ENCODE assay signal across 8 cellular contexts in genomic region chr5:64384761-64385160, GRCh38.
DNase-seq lines count a peak whose midpoint lies in the region; ATAC-seq and TF ChIP-seq lines count a peak whose summit lies in the region.

No MANE protein-coding gene starts in this region.

- H3K4me1 Mint-ChIP-seq in neural crest cell = no peaks in the 10 kb centered on the region
- no peaks in the 10 kb centered on the region for H3K4me1 Mint-ChIP-seq in activated T-cell treated with anti-CD3 and anti-CD28 coated beads, Interleukin-2, amount 50 U/mL, for 4 hours (ENCODE audit: low read depth)

- TF ChIP-seq CTCF in 22Rv1 (IDR thresholded peaks at IDR 0.05) = peak; percentile 49
- peak; percentile 59 for TF ChIP-seq CTCF in neural crest cell (conservative IDR thresholded peaks at IDR 0.05)

- H3K4me3 Mint-ChIP-seq in neural crest cell = no peak overlapping the region
- no peak overlapping the region for H3K4me3 Mint-ChIP-seq in activated T-cell treated with anti-CD3 and anti-CD28 coated beads, Interleukin-2, amount 50 U/mL, for 4 hours

- H3K9me3 Mint-ChIP-seq in neural crest cell = no peaks in the 10 kb centered on the region
- H3K9me3 Mint-ChIP-seq in activated T-cell treated with anti-CD3 and anti-CD28 coated beads, Interleukin-2, amount 50 U/mL, for 4 hours = peaks cover 4% of the 10 kb centered on the region

- no peaks in the 10 kb centered on the region for H3K27me3 Mint-ChIP-seq in neural crest cell (ENCODE audit: low read depth)
- H3K27me3 Mint-ChIP-seq in activated T-cell treated with anti-CD3 and anti-CD28 coated beads, Interleukin-2, amount 50 U/mL, for 4 hours (ENCODE audit: low read depth) = no peaks in the 10 kb centered on the region

- ATAC-seq in GM18870 (IDR thresholded peaks at IDR 0.05; ENCODE audit: unreplicated experiment) (peak; percentile 92), HG03103 (IDR thresholded peaks at IDR 0.05; ENCODE audit: low read depth, unreplicated experiment) (peak; percentile 80)
- ATAC-seq in activated T-cell treated with anti-CD3 and anti-CD28 coated beads, Interleukin-2, amount 50 U/mL, for 4 hours = no peak

- no peaks in the 10 kb centered on the region for H3K36me3 Mint-ChIP-seq in neural crest cell (ENCODE audit: low read depth)
- H3K36me3 Mint-ChIP-seq in activated T-cell treated with anti-CD3 and anti-CD28 coated beads, Interleukin-2, amount 50 U/mL, for 4 hours (ENCODE audit: insufficient read depth) = no peaks in the 10 kb centered on the region

- no peak overlapping the region for H3K27ac ChIP-seq in 22Rv1

- H3K27ac Mint-ChIP-seq in neural crest cell (ENCODE audit: unreplicated experiment) = no peak overlapping the region

- DNase-seq in SK-N-DZ (ENCODE audit: low spot score) (peak; percentile 4), neural crest cell (ENCODE audit: low read depth, low spot score) (peak; percentile 10), NCI-H226 (no peak)
- no peak for DNase-seq in activated naive CD4-positive, alpha-beta T cell (lab: John Stamatoyannopoulos, UW)
- DNase-seq in activated T-cell treated with anti-CD3 and anti-CD28 coated beads, Interleukin-2, amount 50 U/mL, for 4 hours = no peak

Comparison
In these comparisons a context has a peak if more than half of its experiments do, and no peak if none do; other contexts are left out.
1. ATAC-seq: peak in GM18870 (single experiment) and HG03103 (single experiment); none in activated T-cell treated with anti-CD3 and anti-CD28 coated beads, Interleukin-2, amount 50 U/mL, for 4 hours (0 of 2).
2. DNase-seq: peak in SK-N-DZ (single experiment) and neural crest cell (single experiment); none in activated naive CD4-positive, alpha-beta T cell (0 of 4), NCI-H226 (single experiment) and activated T-cell treated with anti-CD3 and anti-CD28 coated beads, Interleukin-2, amount 50 U/mL, for 4 hours (single experiment).